In genomic region chr13:78601124-78601885, GRCh38 we compare ENCODE assay signal across 13 cellular contexts. TPM values are rescaled to one million over a fixed set of nuclear protein-coding genes. Genes with fewer than 3 reads are reported as not detected.
DNase-seq lines count a peak whose midpoint lies in the region; ATAC-seq, FAIRE-seq and TF ChIP-seq lines count a peak whose summit lies in the region.
"Had no signal": no experiment of that assay in that cellular context is flagged by ENCODE, and none has a peak within 500 bp of the region (broad histone marks: within the 10 kb centered on the region; RNA-seq: fewer than 3 reads in every experiment).

No MANE protein-coding gene starts in this region.

- peaks cover 97% of the 10 kb centered on the region for H3K27me3 ChIP-seq in iPS-20b (ENCODE audit: insufficient read depth, low read length)
- peaks cover 40 to 97% (median 95%) of the 10 kb centered on the region in 3 donors for H3K27me3 ChIP-seq in stomach
- peaks cover 0 to 4% of the 10 kb centered on the region in 2 donors for H3K27me3 ChIP-seq in aorta (ENCODE audit: control insufficient read depth in 1 of 2, insufficient read depth in 2 of 2, low read length in 1 of 2)
- H3K27me3 ChIP-seq in foreskin keratinocyte, result peaks cover 97% of the 10 kb centered on the region

- peaks cover 8% of the 10 kb centered on the region for H3K36me3 Mint-ChIP-seq in activated naive CD4-positive, alpha-beta T cell treated with anti-CD3 and anti-CD28 coated beads, Interleukin-2, amount 10 ng/mL, durations not matched to agents 7 days and 5 days
- peaks cover 14 to 38% of the 10 kb centered on the region in 2 donors for H3K36me3 Mint-ChIP-seq in activated naive CD4-positive, alpha-beta T cell treated with anti-CD3 and anti-CD28 coated beads, Interleukin-2, amount 50 U/mL, for 72 hours
- H3K36me3 Mint-ChIP-seq in activated T-cell treated with anti-CD3 and anti-CD28 coated beads, Interleukin-2, amount 50 U/mL, for 72 hours (ENCODE audit: insufficient read depth in 2 of 2), result peaks cover 9 to 13% of the 10 kb centered on the region in 2 donors

- TF ChIP-seq CTCF in stomach (IDR thresholded peaks at IDR 0.05), result no peak
- no peak for TF ChIP-seq CTCF in foreskin keratinocyte (conservative IDR thresholded peaks at IDR 0.05)

- FAIRE-seq in urothelium cell line (lab: Jason Lieb, UNC), result no peak
- FAIRE-seq: frontal cortex had no signal

- H3K9me3 ChIP-seq in iPS-20b (ENCODE audit: insufficient read depth, low read depth, low read length), result no peaks in the 10 kb centered on the region; the same call in 1 of the 2 replicates
- H3K9me3 ChIP-seq in stomach, result peaks cover 0 to 14% (median 6%) of the 10 kb centered on the region in 4 donors
- H3K9me3 ChIP-seq in aorta (ENCODE audit: control insufficient read depth, low read length), result no peaks in the 10 kb centered on the region

- intact Hi-C loops in stomach (cut with DNase I; ENCODE audit: low total_unique reads), result no loop called here
- intact Hi-C loops in aorta (cut with DNase I), result loop anchor here in 1 of 2 donors (10.0 kb wide), 1 partner anchor 53 kb away; the partner anchor contains the start of gene OBI1

- H3K27ac Mint-ChIP-seq in activated naive CD4-positive, alpha-beta T cell treated with anti-CD3 and anti-CD28 coated beads, Interleukin-2, amount 10 ng/mL, durations not matched to agents 7 days and 5 days, result peak overlapping the region; percentile 56
- no peak overlapping the region for H3K27ac Mint-ChIP-seq in activated naive CD4-positive, alpha-beta T cell treated with anti-CD3 and anti-CD28 coated beads, Interleukin-2, amount 50 U/mL, for 72 hours
- H3K27ac Mint-ChIP-seq in activated T-cell treated with anti-CD3 and anti-CD28 coated beads, Interleukin-2, amount 50 U/mL, for 72 hours, result peak overlapping the region; percentile 24

- H3K27ac ChIP-seq in iPS-20b (ENCODE audit: low read length) (no peak overlapping the region), stomach (no peak overlapping the region), aorta (ENCODE audit: low read depth in 1 of 2, low read length in 2 of 2) (no peak overlapping the region), foreskin keratinocyte (no peak overlapping the region)

- peak; percentile 44 for DNase-seq in activated naive CD4-positive, alpha-beta T cell treated with anti-CD3 and anti-CD28 coated beads, Interleukin-2, amount 10 ng/mL, durations not matched to agents 7 days and 5 days
- no peak for DNase-seq in activated naive CD4-positive, alpha-beta T cell treated with anti-CD3 and anti-CD28 coated beads, Interleukin-2, amount 50 U/mL, for 72 hours (ENCODE audit: low spot score in 2 of 2)
- DNase-seq in activated T-cell treated with anti-CD3 and anti-CD28 coated beads, Interleukin-2, amount 50 U/mL, for 72 hours, result peak in 1 of 2 donors; percentile 32
- DNase-seq in stomach (no peak), urothelium cell line (ENCODE audit: low spot score) (no peak), aorta (no peak), foreskin keratinocyte (no peak)
- DNase-seq: activated CD8-positive, alpha-beta memory T cell treated with anti-CD3 and anti-CD28 coated beads, Interleukin-2, amount 50 U/mL, for 48 hours; COR-L47; OCI-M1; stimulated activated CD4-positive, alpha-beta T cell treated with anti-CD3 and anti-CD28 coated beads, Interleukin-4, amount 100 ng/mL, for 1 hour had no signal

- no peak for ATAC-seq in activated naive CD4-positive, alpha-beta T cell treated with anti-CD3 and anti-CD28 coated beads, Interleukin-2, amount 50 U/mL, for 72 hours
- ATAC-seq in activated T-cell treated with anti-CD3 and anti-CD28 coated beads, Interleukin-2, amount 50 U/mL, for 72 hours (replicated peaks in 1 of 2), result no peak
- ATAC-seq in aorta (ENCODE audit: low FRiP score) (no peak), foreskin keratinocyte (no peak)

- TF ChIP-seq POLR2A in stomach (IDR thresholded peaks at IDR 0.05), result no peak

- CTCF ChIA-PET in activated naive CD4-positive, alpha-beta T cell treated with anti-CD3 and anti-CD28 coated beads, Interleukin-2, amount 10 ng/mL, durations not matched to agents 7 days and 5 days (lab: Charles Lee), result no interaction called here

- no peak overlapping the region for H3K9ac ChIP-seq in iPS-20b (ENCODE audit: low read depth, low read length)

- peaks cover 43% of the 10 kb centered on the region for H3K4me1 Mint-ChIP-seq in activated naive CD4-positive, alpha-beta T cell treated with anti-CD3 and anti-CD28 coated beads, Interleukin-2, amount 10 ng/mL, durations not matched to agents 7 days and 5 days
- H3K4me1 Mint-ChIP-seq in activated T-cell treated with anti-CD3 and anti-CD28 coated beads, Interleukin-2, amount 50 U/mL, for 72 hours (ENCODE audit: low read depth), result peaks cover 40% of the 10 kb centered on the region

- H3K9me3 Mint-ChIP-seq in activated naive CD4-positive, alpha-beta T cell treated with anti-CD3 and anti-CD28 coated beads, Interleukin-2, amount 10 ng/mL, durations not matched to agents 7 days and 5 days, result no peaks in the 10 kb centered on the region
- H3K9me3 Mint-ChIP-seq in activated naive CD4-positive, alpha-beta T cell treated with anti-CD3 and anti-CD28 coated beads, Interleukin-2, amount 50 U/mL, for 72 hours, result no peaks in the 10 kb centered on the region
- H3K9me3 Mint-ChIP-seq in activated T-cell treated with anti-CD3 and anti-CD28 coated beads, Interleukin-2, amount 50 U/mL, for 72 hours, result no peaks in the 10 kb centered on the region

- H3K4me1 ChIP-seq in iPS-20b (ENCODE audit: insufficient read depth, low read length), result peaks cover 6% of the 10 kb centered on the region; the same call in 1 of the 2 replicates
- H3K4me1 ChIP-seq in stomach, result peaks cover 28 to 42% (median 39%) of the 10 kb centered on the region in 4 donors
- H3K4me1 ChIP-seq in aorta (ENCODE audit: control insufficient read depth in 1 of 2, insufficient read depth in 2 of 2, low read length in 2 of 2), result no peaks in the 10 kb centered on the region
- H3K4me1 ChIP-seq in foreskin keratinocyte, result no peaks in the 10 kb centered on the region

- peaks cover 94% of the 10 kb centered on the region for H3K27me3 Mint-ChIP-seq in activated naive CD4-positive, alpha-beta T cell treated with anti-CD3 and anti-CD28 coated beads, Interleukin-2, amount 10 ng/mL, durations not matched to agents 7 days and 5 days
- H3K27me3 Mint-ChIP-seq in activated T-cell treated with anti-CD3 and anti-CD28 coated beads, Interleukin-2, amount 50 U/mL, for 72 hours (ENCODE audit: low read depth), result peaks cover 86% of the 10 kb centered on the region

- 3 to 10% (median 6%) methylated on average over 23 to 61 of the region's 61 CpGs for WGBS in stomach, 5 donors
- WGBS in aorta, 2 donors, result 4 to 5% methylated on average over 59 to 61 of the region's 61 CpGs

- H3K4me3 Mint-ChIP-seq in activated naive CD4-positive, alpha-beta T cell treated with anti-CD3 and anti-CD28 coated beads, Interleukin-2, amount 10 ng/mL, durations not matched to agents 7 days and 5 days, result peak overlapping the region; percentile 46
- peak overlapping the region; percentile 66 to 74 for H3K4me3 Mint-ChIP-seq in activated T-cell treated with anti-CD3 and anti-CD28 coated beads, Interleukin-2, amount 50 U/mL, for 72 hours

- no peak for TF ChIP-seq EP300 in stomach (IDR thresholded peaks at IDR 0.05)

- peak overlapping the region; percentile 48 for H3K4me3 ChIP-seq in iPS-20b (ENCODE audit: low read length)
- H3K4me3 ChIP-seq in stomach, result peak overlapping the region; percentile 5 to 49 (median 22)
- no peak overlapping the region for H3K4me3 ChIP-seq in aorta (ENCODE audit: low read length in 2 of 2)

- no peaks in the 10 kb centered on the region for H3K36me3 ChIP-seq in iPS-20b (ENCODE audit: insufficient read depth, low read depth, low read length)
- H3K36me3 ChIP-seq in stomach, result no peaks in the 10 kb centered on the region
- no peaks in the 10 kb centered on the region for H3K36me3 ChIP-seq in aorta (ENCODE audit: control insufficient read depth in 1 of 2, insufficient read depth in 2 of 2, low read length in 1 of 2)

RNA-seq across cellular contexts. Expression of gene POU4F1, which starts 2.0 kb away (rescaled TPM):
- total RNA-seq in activated naive CD4-positive, alpha-beta T cell treated with anti-CD3 and anti-CD28 coated beads, Interleukin-2, amount 50 U/mL, for 72 hours, result under 1 TPM; 0.11 to 0.25 TPM
- total RNA-seq in activated T-cell treated with anti-CD3 and anti-CD28 coated beads, Interleukin-2, amount 50 U/mL, for 72 hours, result under 1 TPM; 0.44 to 0.79 TPM
- total RNA-seq in stomach (not detected), aorta (under 1 TPM in 1 of 2 donors, not detected in 1; 0.45 TPM), foreskin keratinocyte (0.03 TPM in 1 of 2 replicates, not detected in the other)
- polyA plus RNA-seq in stomach (under 1 TPM in 1 of 3 donors, not detected in 2; 0.08 TPM), aorta (1 to 10 TPM in 1 of 2 donors, not detected in 1; 2.3 TPM), foreskin keratinocyte (not detected in 2 replicates)

RNA-seq across cellular contexts. Expression of gene OBI1, which starts 57.6 kb away (rescaled TPM):
- total RNA-seq in activated naive CD4-positive, alpha-beta T cell treated with anti-CD3 and anti-CD28 coated beads, Interleukin-2, amount 50 U/mL, for 72 hours, result 10 to 100 TPM; 14.8 to 16.9 TPM
- 10 to 100 TPM; 17.8 to 23.0 TPM for total RNA-seq in activated T-cell treated with anti-CD3 and anti-CD28 coated beads, Interleukin-2, amount 50 U/mL, for 72 hours
- 10 to 100 TPM in 3 of 5 donors, 1 to 10 TPM in 2; 1.4 to 17.0 (median 13.8) TPM for total RNA-seq in stomach
- polyA plus RNA-seq in stomach, result 1 to 10 TPM; 2.1 to 4.4 (median 2.6) TPM
- total RNA-seq in aorta, result 10 to 100 TPM in 1 of 2 donors, 1 to 10 TPM in 1; 7.9 to 10.7 TPM
- 1 to 10 TPM; 3.7 to 5.4 TPM for polyA plus RNA-seq in aorta
- 19.8 and 20.1 TPM in 2 replicates for total RNA-seq in foreskin keratinocyte
- 5.4 and 6.9 TPM in 2 replicates for polyA plus RNA-seq in foreskin keratinocyte

Comparison
In these comparisons a context has a peak if more than half of its experiments do, and no peak if none do; other contexts are left out.
1. H3K27ac Mint-ChIP-seq: peak in activated naive CD4-positive, alpha-beta T cell treated with anti-CD3 and anti-CD28 coated beads, Interleukin-2, amount 10 ng/mL, durations not matched to agents 7 days and 5 days (single experiment) and activated T-cell treated with anti-CD3 and anti-CD28 coated beads, Interleukin-2, amount 50 U/mL, for 72 hours (single experiment); none in activated naive CD4-positive, alpha-beta T cell treated with anti-CD3 and anti-CD28 coated beads, Interleukin-2, amount 50 U/mL, for 72 hours (0 of 2).
2. H3K4me3 ChIP-seq: peak in iPS-20b (single experiment) and stomach (4 of 4); none in aorta (0 of 2).